Comparison of ENCODE assay signal across 20 cellular contexts in genomic region chr4:42640613-42641012, GRCh38. TPM values are rescaled to one million over a fixed set of nuclear protein-coding genes. Genes with fewer than 3 reads are reported as not detected.
DNase-seq lines count a peak whose midpoint lies in the region; ATAC-seq and TF ChIP-seq lines count a peak whose summit lies in the region.
"Had no signal": no experiment of that assay in that cellular context is flagged by ENCODE, and none has a peak within 500 bp of the region (broad histone marks: within the 10 kb centered on the region; RNA-seq: fewer than 3 reads in every experiment).

No MANE protein-coding gene starts in this region.

- 0 out of 2 replicates have a peak overlapping the region, but pooled peaks have one; percentile 11 for H3K9ac ChIP-seq in SU-DHL-6 (ENCODE audit: low read length)

- H3K79me2 ChIP-seq in SU-DHL-6 (ENCODE audit: insufficient read depth, low read length): peaks cover 82% of the 10 kb centered on the region

- ATAC-seq in activated T-cell treated with anti-CD3 and anti-CD28 coated beads, Interleukin-2, amount 50 U/mL, for 72 hours (replicated peaks in 1 of 2): no peak
- no peak for ATAC-seq in memory B cell (ENCODE audit: low read depth)
- no peak for ATAC-seq in GM19463 (IDR thresholded peaks at IDR 0.05; ENCODE audit: unreplicated experiment)
- ATAC-seq: heart left ventricle, upper lobe of right lung had no signal

- H3K4me3 ChIP-seq in SU-DHL-6 (ENCODE audit: insufficient read depth, low read length, poor library complexity, severe bottlenecking): no peak overlapping the region
- H3K4me3 ChIP-seq: heart left ventricle, PC-9, SJCRH30, upper lobe of right lung had no signal

- H3K9me2 ChIP-seq in SU-DHL-6 (replicated peaks; ENCODE audit: insufficient read depth, low read length): no peaks in the 10 kb centered on the region

- no peaks in the 10 kb centered on the region for H3K27me3 ChIP-seq in SU-DHL-6 (ENCODE audit: low read length)
- H3K27me3 ChIP-seq: brain microvascular endothelial cell, heart left ventricle, SJCRH30, upper lobe of right lung had no signal

- no peak for TF ChIP-seq CTCF in SU-DHL-6 (IDR thresholded peaks at IDR 0.05; ENCODE audit: insufficient read depth, low read length, poor library complexity, severe bottlenecking)

- H3K27ac Mint-ChIP-seq in activated T-cell treated with anti-CD3 and anti-CD28 coated beads, Interleukin-2, amount 50 U/mL, for 72 hours: peak overlapping the region; percentile 89
- peak overlapping the region; percentile 97 for H3K27ac Mint-ChIP-seq in memory B cell

- no peak overlapping the region for H2AFZ ChIP-seq in SU-DHL-6 (ENCODE audit: low read depth, low read length, severe bottlenecking)
- H2AFZ ChIP-seq: PC-9 had no signal

- H3K36me3 Mint-ChIP-seq in activated T-cell treated with anti-CD3 and anti-CD28 coated beads, Interleukin-2, amount 50 U/mL, for 72 hours (ENCODE audit: insufficient read depth in 2 of 2): no peaks in the 10 kb centered on the region
- no peaks in the 10 kb centered on the region for H3K36me3 Mint-ChIP-seq in memory B cell

- DNase-seq in activated T-cell treated with anti-CD3 and anti-CD28 coated beads, Interleukin-2, amount 50 U/mL, for 72 hours: no peak
- DNase-seq in activated T-cell treated with anti-CD3 and anti-CD28 coated beads, Interleukin-2, amount 50 U/mL, for 48 hours: no peak
- DNase-seq in memory B cell (ENCODE audit: low spot score in 2 of 2) (no peak), dedifferentiated amniotic fluid mesenchymal stem cell (ENCODE audit: extremely low spot score) (no peak), NCI-H146 treated with DMSO at 0.1 percent for 48 hours (lab: John Stamatoyannopoulos, UW; ENCODE audit: unreplicated experiment) (no peak), G401 (ENCODE audit: low spot score) (no peak)
- DNase-seq: activated CD4-positive, alpha-beta T cell treated with anti-CD3 and anti-CD28 coated beads for 1 hour; brain microvascular endothelial cell; CD8-positive, alpha-beta memory T cell; heart left ventricle; islet precursor cell; mammary epithelial cell; MV-4-11; NCI-H69; PC-9; SJCRH30; T1000; upper lobe of right lung had no signal

- in situ Hi-C loops in G401 (cut with HindIII; ENCODE audit: low sequenced_read_pairs): no loop called here

- peaks cover 91% of the 10 kb centered on the region for H3K4me1 Mint-ChIP-seq in activated T-cell treated with anti-CD3 and anti-CD28 coated beads, Interleukin-2, amount 50 U/mL, for 72 hours (ENCODE audit: low read depth)
- peaks cover 71% of the 10 kb centered on the region for H3K4me1 Mint-ChIP-seq in memory B cell

- peaks cover 14% of the 10 kb centered on the region for H3F3A ChIP-seq in SU-DHL-6 (ENCODE audit: insufficient read depth)

- H3K27ac ChIP-seq in SU-DHL-6 (ENCODE audit: low read depth, low read length): peak overlapping the region; percentile 77
- H3K27ac ChIP-seq: brain microvascular endothelial cell, heart left ventricle, PC-9, SJCRH30, upper lobe of right lung had no signal

- no peaks in the 10 kb centered on the region for H3K27me3 Mint-ChIP-seq in activated T-cell treated with anti-CD3 and anti-CD28 coated beads, Interleukin-2, amount 50 U/mL, for 72 hours (ENCODE audit: low read depth)
- H3K27me3 Mint-ChIP-seq in memory B cell: no peaks in the 10 kb centered on the region
- H3K27me3 Mint-ChIP-seq: CD8-positive, alpha-beta memory T cell had no signal

- H3K36me3 ChIP-seq in SU-DHL-6 (ENCODE audit: low read length): no peaks in the 10 kb centered on the region
- H3K36me3 ChIP-seq: brain microvascular endothelial cell, heart left ventricle, SJCRH30, upper lobe of right lung had no signal

- peak overlapping the region; percentile 52 to 77 for H3K4me3 Mint-ChIP-seq in activated T-cell treated with anti-CD3 and anti-CD28 coated beads, Interleukin-2, amount 50 U/mL, for 72 hours
- H3K4me3 Mint-ChIP-seq in memory B cell: no peak overlapping the region

- H4K20me1 ChIP-seq in SU-DHL-6 (ENCODE audit: low read depth, low read length): no peaks in the 10 kb centered on the region

- no peaks in the 10 kb centered on the region for H3K9me3 Mint-ChIP-seq in activated T-cell treated with anti-CD3 and anti-CD28 coated beads, Interleukin-2, amount 50 U/mL, for 72 hours
- peaks cover 1% of the 10 kb centered on the region for H3K9me3 Mint-ChIP-seq in memory B cell
- H3K9me3 Mint-ChIP-seq: CD8-positive, alpha-beta memory T cell had no signal

- no peaks in the 10 kb centered on the region for H3K9me3 ChIP-seq in SU-DHL-6 (ENCODE audit: insufficient read depth, low read length)
- H3K9me3 ChIP-seq: heart left ventricle, SJCRH30, upper lobe of right lung had no signal

- peak overlapping the region; percentile 59 for H3K4me2 ChIP-seq in SU-DHL-6 (ENCODE audit: low read depth, low read length, poor library complexity, severe bottlenecking)
- H3K4me2 ChIP-seq: PC-9 had no signal

RNA-seq across cellular contexts. Expression of gene ATP8A1, which starts 16.3 kb away (rescaled TPM):
- total RNA-seq in activated T-cell treated with anti-CD3 and anti-CD28 coated beads, Interleukin-2, amount 50 U/mL, for 72 hours: 10 to 100 TPM; 51.7 to 55.9 TPM
- 2.1 and 9.2 TPM in 2 replicates for total RNA-seq in G401 (2014; rRNA removed; shearing (Covaris generic))
- total RNA-seq: PC-9 had no signal
